ENCODE assay signal across 8 cellular contexts in the genomic region with DNA sequence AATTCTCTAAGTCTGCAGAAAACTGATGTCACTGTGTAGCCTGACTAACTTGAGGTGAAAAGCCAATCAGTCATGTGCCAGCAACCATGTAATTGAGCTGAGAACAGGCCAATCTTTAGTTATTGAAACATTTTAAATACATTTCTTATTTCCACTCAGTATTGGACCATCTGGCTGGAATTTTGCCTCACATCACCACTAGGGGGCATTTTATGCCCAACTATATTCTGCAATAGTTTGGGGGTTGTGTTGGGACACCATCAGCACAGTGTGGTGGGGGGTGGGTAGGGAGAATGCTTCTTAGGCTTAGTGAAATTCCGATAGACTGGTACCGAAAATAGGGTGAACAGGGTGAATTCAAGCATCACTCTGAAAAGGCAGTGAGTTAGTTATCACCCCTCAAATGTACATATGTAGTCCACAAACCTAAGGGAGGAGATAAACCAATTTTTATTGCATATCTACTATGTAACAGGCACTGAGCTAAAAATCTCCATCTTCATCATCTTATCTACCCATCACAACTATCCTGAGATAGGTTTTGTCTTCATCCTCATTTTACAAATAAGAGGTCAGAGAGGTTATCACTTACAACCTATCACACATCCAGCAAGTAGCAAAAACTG. TPM values are rescaled to one million over a fixed set of nuclear protein-coding genes. Genes with fewer than 3 reads are reported as not detected.
A peak's percentile ranks its signal among the peaks of the same experiment; 100 is the strongest.
DNase-seq lines count a peak whose midpoint lies in the region; ATAC-seq and TF ChIP-seq lines count a peak whose summit lies in the region.

No MANE protein-coding gene starts in this region.

- H3K4me3 Mint-ChIP-seq in activated CD4-positive, alpha-beta T cell treated with anti-CD3 and anti-CD28 coated beads for 36 hours, result no peak overlapping the region
- no peak overlapping the region for H3K4me3 Mint-ChIP-seq in nephron progenitor cell

- DNase-seq in activated CD4-positive, alpha-beta T cell treated with anti-CD3 and anti-CD28 coated beads for 36 hours, result peak; percentile 33
- no peak for DNase-seq in activated CD4-positive, alpha-beta T cell treated with anti-CD3 and anti-CD28 coated beads for 4 hours
- DNase-seq in MM.1S (peak; percentile 56), mammary epithelial cell (no peak), nephron progenitor cell (peak; percentile 35), NOMO-1 (lab: John Stamatoyannopoulos, UW; ENCODE audit: unreplicated experiment in 2 of 2) (no peak), occipital lobe (lab: John Stamatoyannopoulos, UW) (no peak)

- peaks cover 9% of the 10 kb centered on the region; the same call in 1 of the 2 replicates for H3K4me1 ChIP-seq in MM.1S (ENCODE audit: low read length)
- no peaks in the 10 kb centered on the region for H3K4me1 ChIP-seq in mammary epithelial cell (ENCODE audit: insufficient read depth, low read length)

- CTCF ChIA-PET in activated CD4-positive, alpha-beta T cell treated with anti-CD3 and anti-CD28 coated beads for 36 hours (lab: Charles Lee), result no interaction called here
- CTCF ChIA-PET in mammary epithelial cell (lab: Charles Lee; ENCODE audit: low non-redundant PET), result no interaction called here

- H3K9me3 Mint-ChIP-seq in activated CD4-positive, alpha-beta T cell treated with anti-CD3 and anti-CD28 coated beads for 36 hours (ENCODE audit: low read depth), result no peaks in the 10 kb centered on the region
- H3K9me3 Mint-ChIP-seq in nephron progenitor cell, result no peaks in the 10 kb centered on the region

- no peaks in the 10 kb centered on the region for H3K27me3 ChIP-seq in MM.1S (replicated peaks; ENCODE audit: insufficient read depth, low read length)
- no peaks in the 10 kb centered on the region for H3K27me3 ChIP-seq in mammary epithelial cell (ENCODE audit: insufficient read depth, low read length)

- H3K36me3 Mint-ChIP-seq in activated CD4-positive, alpha-beta T cell treated with anti-CD3 and anti-CD28 coated beads for 36 hours (ENCODE audit: low read depth), result no peaks in the 10 kb centered on the region
- H3K36me3 Mint-ChIP-seq in nephron progenitor cell (ENCODE audit: low read depth), result no peaks in the 10 kb centered on the region

- no peaks in the 10 kb centered on the region for H3K4me1 Mint-ChIP-seq in activated CD4-positive, alpha-beta T cell treated with anti-CD3 and anti-CD28 coated beads for 36 hours
- H3K4me1 Mint-ChIP-seq in nephron progenitor cell, result no peaks in the 10 kb centered on the region

- H3K4me3 ChIP-seq in MM.1S (ENCODE audit: low read length), result no peak overlapping the region
- H3K4me3 ChIP-seq in mammary epithelial cell (replicated peaks in 1 of 3; ENCODE audit: insufficient read depth in 1 of 3, low read depth in 2 of 3, low read length in 3 of 3), result no peak overlapping the region

- WGBS in mammary epithelial cell (ENCODE audit: low coverage, missing lambda C conversion rate), result 84% methylated on average over 2 of the region's 2 CpGs

- no peaks in the 10 kb centered on the region for H3F3A ChIP-seq in MM.1S (ENCODE audit: insufficient read depth, low read length)

- no peak overlapping the region for H3K9ac ChIP-seq in MM.1S (ENCODE audit: low read length)
- H3K9ac ChIP-seq in mammary epithelial cell (ENCODE audit: insufficient read depth, low read length), result no peak overlapping the region

- TF ChIP-seq CTCF in MM.1S (IDR thresholded peaks at IDR 0.05; ENCODE audit: low read length) (peak; percentile 87), mammary epithelial cell (conservative IDR thresholded peaks at IDR 0.05 in 1 of 2, IDR thresholded peaks at IDR 0.05 in 1 of 2; ENCODE audit: extremely low read depth in 1 of 2, insufficient read depth in 1 of 2, low read depth in 1 of 2, low read length in 2 of 2) (peak; percentile 68 to 69), nephron progenitor cell (IDR thresholded peaks at IDR 0.05) (peak; percentile 62)

- POLR2A ChIA-PET in activated CD4-positive, alpha-beta T cell treated with anti-CD3 and anti-CD28 coated beads for 36 hours (lab: Charles Lee), result no interaction called here

- no peak overlapping the region for H3K4me2 ChIP-seq in MM.1S (ENCODE audit: low read depth, low read length)
- no peak overlapping the region for H3K4me2 ChIP-seq in mammary epithelial cell (ENCODE audit: insufficient read depth, low read depth, low read length)

- no TSS peak for BruUV-seq in mammary epithelial cell (replicated peaks; lab: Mats Ljungman, UMichigan)

- H3K36me3 ChIP-seq in MM.1S (replicated peaks; ENCODE audit: insufficient read depth, low read length), result no peaks in the 10 kb centered on the region
- H3K36me3 ChIP-seq in mammary epithelial cell (ENCODE audit: insufficient read depth, low read length), result no peaks in the 10 kb centered on the region

- no peaks in the 10 kb centered on the region for H3K9me2 ChIP-seq in MM.1S (replicated peaks; ENCODE audit: insufficient read depth, low read length)

- H3K9me3 ChIP-seq in MM.1S (replicated peaks; ENCODE audit: insufficient read depth, low read length) (no peaks in the 10 kb centered on the region), mammary epithelial cell (replicated peaks; ENCODE audit: insufficient read depth, low read length) (no peaks in the 10 kb centered on the region)

- no peak for ATAC-seq in activated CD4-positive, alpha-beta T cell treated with anti-CD3 and anti-CD28 coated beads for 36 hours
- ATAC-seq in GM21786 (IDR thresholded peaks at IDR 0.05; ENCODE audit: unreplicated experiment), result peak; percentile 63

- no peak overlapping the region for H3K27ac Mint-ChIP-seq in activated CD4-positive, alpha-beta T cell treated with anti-CD3 and anti-CD28 coated beads for 36 hours
- H3K27ac Mint-ChIP-seq in nephron progenitor cell, result no peak overlapping the region

- H3K27ac ChIP-seq in MM.1S (ENCODE audit: low read length) (no peak overlapping the region), mammary epithelial cell (ENCODE audit: insufficient read depth, low read depth, low read length) (no peak overlapping the region)

- H3K79me2 ChIP-seq in MM.1S (ENCODE audit: low read length), result no peaks in the 10 kb centered on the region
- H3K79me2 ChIP-seq in mammary epithelial cell (ENCODE audit: insufficient read depth, low read length), result no peaks in the 10 kb centered on the region

- in situ Hi-C loops in mammary epithelial cell (cut with MboI; ENCODE audit: low sequenced_read_pairs in 2 of 2), result no loop called here

- no peaks in the 10 kb centered on the region for H4K20me1 ChIP-seq in MM.1S (ENCODE audit: insufficient read depth, low read length)
- H4K20me1 ChIP-seq in mammary epithelial cell (ENCODE audit: insufficient read depth, low read length), result no peaks in the 10 kb centered on the region

- no peak overlapping the region for H2AFZ ChIP-seq in MM.1S (ENCODE audit: low read length)
- H2AFZ ChIP-seq in mammary epithelial cell (ENCODE audit: low read depth, low read length), result no peak overlapping the region

- no peaks in the 10 kb centered on the region for H3K27me3 Mint-ChIP-seq in activated CD4-positive, alpha-beta T cell treated with anti-CD3 and anti-CD28 coated beads for 36 hours
- peaks cover 3% of the 10 kb centered on the region for H3K27me3 Mint-ChIP-seq in nephron progenitor cell (ENCODE audit: low read depth, poor library complexity)

- dilution Hi-C loops in mammary epithelial cell (cut with HindIII; ENCODE audit: low sequenced_read_pairs), result no loop called here

- intact Hi-C loops in activated CD4-positive, alpha-beta T cell treated with anti-CD3 and anti-CD28 coated beads for 36 hours (cut with DNase I, micrococcal nuclease), result loop anchor here in 1 of 2 experiments (5.0 kb wide), 1 partner anchor 251 kb away; no protein-coding TSS in a partner anchor
- intact Hi-C loops in mammary epithelial cell (cut with micrococcal nuclease), result no loop called here

RNA-seq across cellular contexts. Expression of a gene that starts 17.8 kb away (rescaled TPM):
- not detected for total RNA-seq in activated CD4-positive, alpha-beta T cell treated with anti-CD3 and anti-CD28 coated beads for 36 hours
- total RNA-seq in mammary epithelial cell, result not detected
- not detected for polyA plus RNA-seq in mammary epithelial cell
- not detected for polyA minus RNA-seq in mammary epithelial cell
- not detected for total RNA-seq in occipital lobe

Comparison
In these comparisons a context has a peak if more than half of its experiments do, and no peak if none do; other contexts are left out.
1. DNase-seq: peak in activated CD4-positive, alpha-beta T cell treated with anti-CD3 and anti-CD28 coated beads for 36 hours (single experiment), MM.1S (single experiment) and nephron progenitor cell (single experiment); none in activated CD4-positive, alpha-beta T cell treated with anti-CD3 and anti-CD28 coated beads for 4 hours (0 of 2), mammary epithelial cell (single experiment), NOMO-1 (0 of 2) and occipital lobe (single experiment).
2. Peak in every context shown above with its lines, with median percentiles within 50 percentile points of each other: CTCF ChIP-seq.